In genomic region chr12:109715310-109716091, GRCh38 we compare ENCODE assay signal across 8 cellular contexts. TPM values are rescaled to one million over a fixed set of nuclear protein-coding genes. Genes with fewer than 3 reads are reported as not detected.
DNase-seq lines count a peak whose midpoint lies in the region; ATAC-seq lines count a peak whose summit lies in the region.

No MANE protein-coding gene starts in this region.

- H3K4me3 Mint-ChIP-seq in activated naive CD8-positive, alpha-beta T cell treated with anti-CD3 and anti-CD28 coated beads, Interleukin-2, amount 10 ng/mL, durations not matched to agents 7 days and 5 days = peak overlapping the region; percentile 54

- H3K27ac Mint-ChIP-seq in activated naive CD8-positive, alpha-beta T cell treated with anti-CD3 and anti-CD28 coated beads, Interleukin-2, amount 10 ng/mL, durations not matched to agents 7 days and 5 days = no peak overlapping the region

- H3K9me3 Mint-ChIP-seq in activated naive CD8-positive, alpha-beta T cell treated with anti-CD3 and anti-CD28 coated beads, Interleukin-2, amount 10 ng/mL, durations not matched to agents 7 days and 5 days = no peaks in the 10 kb centered on the region

- H3K9ac ChIP-seq in BLaER1 treated with 17β-estradiol and CSF1 and Interleukin-3, amounts not matched to agents 10 nM and 100 nM = peak overlapping the region in 5 of 11 experiments; percentile 81 to 86 (median 81); a peak in 5 of 22 replicates
- H3K9ac ChIP-seq in HUES64 (ENCODE audit: low read depth, low read length) (no peak overlapping the region), mucosa of stomach (ENCODE audit: low read length) (peak overlapping the region; percentile 36)

- H3K4me1 Mint-ChIP-seq in activated naive CD8-positive, alpha-beta T cell treated with anti-CD3 and anti-CD28 coated beads, Interleukin-2, amount 10 ng/mL, durations not matched to agents 7 days and 5 days = peaks cover 5% of the 10 kb centered on the region

- peaks cover 55 to 78% (median 64%) of the 10 kb centered on the region in 11 experiments for H3K27me3 ChIP-seq in BLaER1 treated with 17β-estradiol and CSF1 and Interleukin-3, amounts not matched to agents 10 nM and 100 nM
- H3K27me3 ChIP-seq in HUES64 (ENCODE audit: insufficient read depth, low read length) = peaks cover 72% of the 10 kb centered on the region
- H3K27me3 ChIP-seq in mucosa of stomach (ENCODE audit: control insufficient read depth, insufficient read depth, low read length) = peaks cover 15% of the 10 kb centered on the region

- peaks cover 0 to 85% (median 61%) of the 10 kb centered on the region in 11 experiments; a peak in 18 of 22 replicates for H4K20me1 ChIP-seq in BLaER1 treated with 17β-estradiol and CSF1 and Interleukin-3, amounts not matched to agents 10 nM and 100 nM

- peak overlapping the region; percentile 92 to 99 (median 97) for H3K4me2 ChIP-seq in BLaER1 treated with 17β-estradiol and CSF1 and Interleukin-3, amounts not matched to agents 10 nM and 100 nM

- H3K4me3 ChIP-seq in BLaER1 treated with 17β-estradiol and CSF1 and Interleukin-3, amounts not matched to agents 10 nM and 100 nM = peak overlapping the region in 7 of 10 experiments; percentile 69 to 83 (median 79); a peak in 10 of 20 replicates
- H3K4me3 ChIP-seq in HUES64 (ENCODE audit: low read length) = 0 out of 2 replicates have a peak overlapping the region, but pooled peaks have one; percentile 56
- H3K4me3 ChIP-seq in mucosa of stomach (ENCODE audit: low read length) = no peak overlapping the region

- H3K36me3 Mint-ChIP-seq in activated naive CD8-positive, alpha-beta T cell treated with anti-CD3 and anti-CD28 coated beads, Interleukin-2, amount 10 ng/mL, durations not matched to agents 7 days and 5 days = no peaks in the 10 kb centered on the region

- peaks cover 7 to 24% (median 15%) of the 10 kb centered on the region in 10 experiments for H3K4me1 ChIP-seq in BLaER1 treated with 17β-estradiol and CSF1 and Interleukin-3, amounts not matched to agents 10 nM and 100 nM
- H3K4me1 ChIP-seq in HUES64 (ENCODE audit: insufficient read depth, low read length) (peaks cover 18% of the 10 kb centered on the region), mucosa of stomach (ENCODE audit: control insufficient read depth, insufficient read depth, low read length) (peaks cover 40% of the 10 kb centered on the region)

- POLR2A ChIA-PET in activated naive CD8-positive, alpha-beta T cell treated with anti-CD3 and anti-CD28 coated beads, Interleukin-2, amount 10 ng/mL, durations not matched to agents 7 days and 5 days (lab: Charles Lee) = no interaction called here

- ATAC-seq in activated naive CD8-positive, alpha-beta T cell treated with anti-CD3 and anti-CD28 coated beads, Interleukin-2, amount 10 ng/mL, durations not matched to agents 7 days and 5 days (ENCODE audit: low read depth) = no peak
- ATAC-seq in GM18909 (IDR thresholded peaks at IDR 0.05; ENCODE audit: poor library complexity, unreplicated experiment) = no peak
- ATAC-seq in GM18861 (IDR thresholded peaks at IDR 0.05; ENCODE audit: unreplicated experiment) = no peak

- no peaks in the 10 kb centered on the region for H3K36me3 ChIP-seq in BLaER1 treated with 17β-estradiol and CSF1 and Interleukin-3, amounts not matched to agents 10 nM and 100 nM
- no peaks in the 10 kb centered on the region for H3K36me3 ChIP-seq in HUES64 (ENCODE audit: insufficient read depth, low read length)
- H3K36me3 ChIP-seq in mucosa of stomach (ENCODE audit: control insufficient read depth, insufficient read depth, low read length) = no peaks in the 10 kb centered on the region

- 68% methylated on average over 14 of the region's 19 CpGs for WGBS in HUES64

- DNase-seq in activated naive CD8-positive, alpha-beta T cell treated with anti-CD3 and anti-CD28 coated beads, Interleukin-2, amount 10 ng/mL, durations not matched to agents 7 days and 5 days = no peak
- DNase-seq in SIG-M5 treated with dmso at 0.1 percent for 504 hours (lab: John Stamatoyannopoulos, UW; ENCODE audit: unreplicated experiment) (no peak), NCI-H187 treated with DMSO at 0.1 percent for 48 hours (lab: John Stamatoyannopoulos, UW) (no peak)

- H3K27ac ChIP-seq in BLaER1 treated with 17β-estradiol and CSF1 and Interleukin-3, amounts not matched to agents 10 nM and 100 nM = no peak overlapping the region
- no peak overlapping the region; the same call in 1 of the 2 replicates for H3K27ac ChIP-seq in HUES64 (ENCODE audit: low read depth, low read length)

- H3K27me3 Mint-ChIP-seq in activated naive CD8-positive, alpha-beta T cell treated with anti-CD3 and anti-CD28 coated beads, Interleukin-2, amount 10 ng/mL, durations not matched to agents 7 days and 5 days = peaks cover 56% of the 10 kb centered on the region

- H3K9me3 ChIP-seq in BLaER1 treated with 17β-estradiol and CSF1 and Interleukin-3, amounts not matched to agents 10 nM and 100 nM (replicated peaks in 1 of 11) = no peaks in the 10 kb centered on the region
- H3K9me3 ChIP-seq in HUES64 (ENCODE audit: insufficient read depth, low read depth, low read length) (no peaks in the 10 kb centered on the region), mucosa of stomach (ENCODE audit: control insufficient read depth, low read length) (no peaks in the 10 kb centered on the region)

RNA-seq across cellular contexts. Expression of gene FAM222A, which starts 1.9 kb away (rescaled TPM):
- polyA plus RNA-seq in HUES64 (2013, experiment 1 of 2) = 3.2 TPM
- polyA plus RNA-seq in HUES64 (2013, experiment 2 of 2) = 2.4 TPM
- 1 to 10 TPM in 1 of 2 experiments, under 1 TPM in 1; 0.96 to 1.1 TPM for total RNA-seq in activated naive CD8-positive, alpha-beta T cell treated with anti-CD3 and anti-CD28 coated beads, Interleukin-2, amount 10 ng/mL, durations not matched to agents 7 days and 5 days
